ENCODE assay signal across 10 cellular contexts in the genomic region with DNA sequence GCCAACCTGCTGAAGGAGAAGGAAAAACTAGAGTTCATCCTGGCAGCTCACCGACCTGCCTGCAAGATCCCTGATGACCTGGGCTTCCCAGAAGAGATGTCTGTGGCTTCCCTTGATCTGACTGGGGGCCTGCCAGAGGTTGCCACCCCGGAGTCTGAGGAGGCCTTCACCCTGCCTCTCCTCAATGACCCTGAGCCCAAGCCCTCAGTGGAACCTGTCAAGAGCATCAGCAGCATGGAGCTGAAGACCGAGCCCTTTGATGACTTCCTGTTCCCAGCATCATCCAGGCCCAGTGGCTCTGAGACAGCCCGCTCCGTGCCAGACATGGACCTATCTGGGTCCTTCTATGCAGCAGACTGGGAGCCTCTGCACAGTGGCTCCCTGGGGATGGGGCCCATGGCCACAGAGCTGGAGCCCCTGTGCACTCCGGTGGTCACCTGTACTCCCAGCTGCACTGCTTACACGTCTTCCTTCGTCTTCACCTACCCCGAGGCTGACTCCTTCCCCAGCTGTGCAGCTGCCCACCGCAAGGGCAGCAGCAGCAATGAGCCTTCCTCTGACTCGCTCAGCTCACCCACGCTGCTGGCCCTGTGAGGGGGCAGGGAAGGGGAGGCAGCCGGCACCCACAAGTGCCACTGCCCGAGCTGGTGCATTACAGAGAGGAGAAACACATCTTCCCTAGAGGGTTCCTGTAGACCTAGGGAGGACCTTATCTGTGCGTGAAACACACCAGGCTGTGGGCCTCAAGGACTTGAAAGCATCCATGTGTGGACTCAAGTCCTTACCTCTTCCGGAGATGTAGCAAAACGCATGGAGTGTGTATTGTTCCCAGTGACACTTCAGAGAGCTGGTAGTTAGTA. TPM values are rescaled to one million over a fixed set of nuclear protein-coding genes. Genes with fewer than 3 reads are reported as not detected.
DNase-seq lines count a peak whose midpoint lies in the region; ATAC-seq and TF ChIP-seq lines count a peak whose summit lies in the region.
"Had no signal": no experiment of that assay in that cellular context is flagged by ENCODE, and none has a peak within 500 bp of the region (broad histone marks: within the 10 kb centered on the region; RNA-seq: fewer than 3 reads in every experiment).

No MANE protein-coding gene starts in this region.

- POLR2A ChIA-PET in Panc1 (lab: Charles Lee): interaction anchor here (1.4 kb wide), 1 partner anchor 11 kb away, joined by 3 read pairs; no protein-coding TSS in a partner anchor

- peaks cover 67% of the 10 kb centered on the region for H3K4me1 Mint-ChIP-seq in dendritic cell treated with granulocyte-macrophage colony-stimulating factor and Interleukin-4, amounts not matched to agents 40 ng/mL and 50 ng/mL, for 4 days (ENCODE audit: low read depth)

- no peaks in the 10 kb centered on the region for H3K27me3 Mint-ChIP-seq in dendritic cell treated with granulocyte-macrophage colony-stimulating factor and Interleukin-4, amounts not matched to agents 40 ng/mL and 50 ng/mL, for 4 days

- DNase-seq in Panc1 (ENCODE audit: low read depth, low spot score) (no peak), dermis blood vessel endothelial cell (no peak), omental fat pad (ENCODE audit: low spot score) (no peak), inferior parietal cortex (ENCODE audit: extremely low spot score) (no peak)
- DNase-seq: GDM1; stimulated activated CD4-positive, alpha-beta T cell treated with anti-CD3 and anti-CD28 coated beads, Interleukin-15, amount 100 ng/mL, for 24 hours had no signal

- CTCF ChIA-PET in Panc1 (lab: Charles Lee): interaction anchor here (0.6 kb wide), 1 partner anchor 236 kb away, joined by 3 read pairs; no protein-coding TSS in a partner anchor

- peak overlapping the region; percentile 0 to 96 for H3K9ac ChIP-seq in mucosa of rectum (ENCODE audit: low read depth in 1 of 2, low read length in 2 of 2)

- H3K36me3 Mint-ChIP-seq in dendritic cell treated with granulocyte-macrophage colony-stimulating factor and Interleukin-4, amounts not matched to agents 40 ng/mL and 50 ng/mL, for 4 days (ENCODE audit: low read depth): peaks cover 29% of the 10 kb centered on the region

- ATAC-seq in Panc1: no peak
- ATAC-seq in GM18867 (IDR thresholded peaks at IDR 0.05; ENCODE audit: unreplicated experiment): no peak
- no peak for ATAC-seq in omental fat pad (ENCODE audit: low FRiP score)

- H3K36me3 ChIP-seq in Panc1 (ENCODE audit: control insufficient read depth, insufficient read depth, low read length): peaks cover 6% of the 10 kb centered on the region; the same call in 1 of the 2 replicates
- H3K36me3 ChIP-seq in mucosa of rectum (ENCODE audit: control insufficient read depth in 2 of 2, insufficient read depth in 2 of 2, low read length in 2 of 2): peaks cover 15 to 18% of the 10 kb centered on the region in 2 donors

- H3K9me3 Mint-ChIP-seq in dendritic cell treated with granulocyte-macrophage colony-stimulating factor and Interleukin-4, amounts not matched to agents 40 ng/mL and 50 ng/mL, for 4 days: no peaks in the 10 kb centered on the region

- H3K9me3 ChIP-seq in Panc1 (ENCODE audit: control insufficient read depth, insufficient read depth, low read depth, low read length): no peaks in the 10 kb centered on the region
- no peaks in the 10 kb centered on the region for H3K9me3 ChIP-seq in mucosa of rectum (ENCODE audit: control insufficient read depth in 2 of 2, low read length in 2 of 2)

- in situ Hi-C loops in Panc1 (cut with HindIII; ENCODE audit: low pct_unique_long_range_greater_than_20kb, low sequenced_read_pairs): no loop called here

- TF ChIP-seq CTCF in 22Rv1 (IDR thresholded peaks at IDR 0.05) (no peak), Panc1 (IDR thresholded peaks at IDR 0.05) (no peak), omental fat pad (IDR thresholded peaks at IDR 0.05) (no peak)

- H3K4me1 ChIP-seq in Panc1 (ENCODE audit: control insufficient read depth, insufficient read depth, low read length) (no peaks in the 10 kb centered on the region), mucosa of rectum (ENCODE audit: control insufficient read depth in 2 of 2, insufficient read depth in 2 of 2, low read length in 2 of 2) (peaks cover 48 to 60% of the 10 kb centered on the region in 2 donors)

- H3K27ac Mint-ChIP-seq in dendritic cell treated with granulocyte-macrophage colony-stimulating factor and Interleukin-4, amounts not matched to agents 40 ng/mL and 50 ng/mL, for 4 days: peak overlapping the region; percentile 98

- H3K27ac ChIP-seq in 22Rv1: 0 out of 2 replicates have a peak overlapping the region, but pooled peaks have one; percentile 59
- no peak overlapping the region for H3K27ac ChIP-seq in Panc1 (ENCODE audit: low read length)
- H3K27ac ChIP-seq in mucosa of rectum (ENCODE audit: low read depth in 2 of 2, low read length in 2 of 2): peak overlapping the region; percentile 93 to 98

- H3K4me3 Mint-ChIP-seq in dendritic cell treated with granulocyte-macrophage colony-stimulating factor and Interleukin-4, amounts not matched to agents 40 ng/mL and 50 ng/mL, for 4 days: peak overlapping the region; percentile 54

- H3K27me3 ChIP-seq in Panc1 (ENCODE audit: control insufficient read depth, insufficient read depth, low read length): no peaks in the 10 kb centered on the region
- no peaks in the 10 kb centered on the region for H3K27me3 ChIP-seq in mucosa of rectum (ENCODE audit: control insufficient read depth in 2 of 2, insufficient read depth in 2 of 2, low read length in 2 of 2)

- H3K4me3 ChIP-seq in Panc1 (ENCODE audit: low read depth in 2 of 2, low read length in 2 of 2): no peak overlapping the region
- peak overlapping the region; percentile 89 for H3K4me3 ChIP-seq in mucosa of rectum (ENCODE audit: low read length in 2 of 2)

- intact Hi-C loops in Panc1 (cut with micrococcal nuclease; ENCODE audit: unreplicated experiment): no loop called here
- intact Hi-C loops in dendritic cell treated with granulocyte-macrophage colony-stimulating factor and Interleukin-4, amounts not matched to agents 40 ng/mL and 50 ng/mL, for 4 days (cut with micrococcal nuclease): no loop called here

- TSS peak; percentile 88 for BruUV-seq in Panc1 (replicated peaks; lab: Mats Ljungman, UMichigan)

RNA-seq across cellular contexts. Expression of a gene that starts 2.4 kb away (rescaled TPM):
- total RNA-seq in Panc1 (2021; ENCODE audit: unreplicated experiment) (26.8 TPM), dermis blood vessel endothelial cell (8.2 and 127 TPM in 2 replicates), omental fat pad (1,000 to 10,000 TPM in 3 of 4 donors, 100 to 1,000 TPM in 1; 935 to 2,479 (median 2,174) TPM)
- polyA plus RNA-seq in Panc1 (2012; ENCODE audit: insufficient read length): 10.0 TPM

Comparison
In these comparisons a context has a peak if more than half of its experiments do, and no peak if none do; other contexts are left out.
1. H3K4me3 ChIP-seq: peak in mucosa of rectum (2 of 2); none in Panc1 (0 of 2).